ENCODE assay signal across 34 cellular contexts in genomic region chr15:83504365-83504764, GRCh38. TPM values are rescaled to one million over a fixed set of nuclear protein-coding genes. Genes with fewer than 3 reads are reported as not detected.
DNase-seq lines count a peak whose midpoint lies in the region; ATAC-seq, FAIRE-seq and TF ChIP-seq lines count a peak whose summit lies in the region.
"Had no signal": no experiment of that assay in that cellular context is flagged by ENCODE, and none has a peak within 500 bp of the region (broad histone marks: within the 10 kb centered on the region; RNA-seq: fewer than 3 reads in every experiment).

No MANE protein-coding gene starts in this region.

- TF ChIP-seq EP300 in A549 (IDR thresholded peaks at IDR 0.05): no peak

- TF ChIP-seq RAD21 in A549 (conservative IDR thresholded peaks at IDR 0.05 in 1 of 2, IDR thresholded peaks at IDR 0.05 in 1 of 2): no peak

- no peak overlapping the region for H3K4me3 Mint-ChIP-seq in WTC11
- no peak overlapping the region for H3K4me3 Mint-ChIP-seq in activated naive CD8-positive, alpha-beta T cell treated with anti-CD3 and anti-CD28 coated beads, Interleukin-2, amount 50 U/mL, for 24 hours
- H3K4me3 Mint-ChIP-seq: activated CD8-positive, alpha-beta T cell treated with anti-CD3 and anti-CD28 coated beads for 36 hours; activated naive CD8-positive, alpha-beta T cell; CD4-positive, alpha-beta T cell; mesothelial cell of epicardium; naive thymus-derived CD4-positive, alpha-beta T cell; stimulated activated naive CD8-positive, alpha-beta T cell treated with anti-CD3 and anti-CD28 coated beads, Interleukin-15, amount 100 ng/mL, for 72 hours had no signal

- no peak overlapping the region for H3K27ac Mint-ChIP-seq in WTC11
- H3K27ac Mint-ChIP-seq in activated naive CD8-positive, alpha-beta T cell treated with anti-CD3 and anti-CD28 coated beads, Interleukin-2, amount 50 U/mL, for 24 hours: no peak overlapping the region
- H3K27ac Mint-ChIP-seq: activated CD8-positive, alpha-beta T cell treated with anti-CD3 and anti-CD28 coated beads for 36 hours; activated naive CD8-positive, alpha-beta T cell; activated T-helper 2 cell treated with anti-CD3 and anti-CD28 coated beads, Interferon-gamma antibody, Interleukin-2, Interleukin-4, amounts not matched to agents 10 μg/mL and 5 μg/mL and 100 μg/mL, durations not matched to agents 14 hours and 24 hours and 36 hours; CD4-positive, alpha-beta T cell; mesothelial cell of epicardium; naive thymus-derived CD4-positive, alpha-beta T cell had no signal

- H3K4me1 Mint-ChIP-seq in WTC11: peaks cover 11% of the 10 kb centered on the region
- H3K4me1 Mint-ChIP-seq in activated naive CD8-positive, alpha-beta T cell treated with anti-CD3 and anti-CD28 coated beads, Interleukin-2, amount 50 U/mL, for 24 hours: no peaks in the 10 kb centered on the region
- H3K4me1 Mint-ChIP-seq: mesothelial cell of epicardium; stimulated activated naive CD8-positive, alpha-beta T cell treated with anti-CD3 and anti-CD28 coated beads, Interleukin-15, amount 100 ng/mL, for 72 hours had no signal

- no peak overlapping the region for H3K4me3 ChIP-seq in A549
- H3K4me3 ChIP-seq: HAP-1, Peyer's patch, tibial artery had no signal

- 46% methylated on average over 4 of the region's 4 CpGs for WGBS in A549 (ENCODE audit: missing lambda C conversion rate)

- H3K4me2 ChIP-seq in A549: no peak overlapping the region

- H3K4me1 ChIP-seq in A549: no peaks in the 10 kb centered on the region
- H3K4me1 ChIP-seq: Peyer's patch, tibial artery had no signal

- H3K27me3 Mint-ChIP-seq in WTC11 (ENCODE audit: low read depth): no peaks in the 10 kb centered on the region
- H3K27me3 Mint-ChIP-seq in activated naive CD8-positive, alpha-beta T cell treated with anti-CD3 and anti-CD28 coated beads, Interleukin-2, amount 50 U/mL, for 24 hours: peaks cover 2% of the 10 kb centered on the region
- H3K27me3 Mint-ChIP-seq: activated CD8-positive, alpha-beta T cell treated with anti-CD3 and anti-CD28 coated beads for 36 hours; activated naive CD8-positive, alpha-beta T cell; CD4-positive, alpha-beta T cell; stimulated activated naive CD8-positive, alpha-beta T cell treated with anti-CD3 and anti-CD28 coated beads, Interleukin-15, amount 100 ng/mL, for 72 hours had no signal

- no peak for TF ChIP-seq POLR2A in A549 (IDR thresholded peaks at IDR 0.05; ENCODE audit: low read length)

- no peaks in the 10 kb centered on the region for H3K9me3 Mint-ChIP-seq in WTC11
- H3K9me3 Mint-ChIP-seq in activated naive CD8-positive, alpha-beta T cell treated with anti-CD3 and anti-CD28 coated beads, Interleukin-2, amount 50 U/mL, for 24 hours: no peaks in the 10 kb centered on the region
- H3K9me3 Mint-ChIP-seq: activated CD8-positive, alpha-beta T cell treated with anti-CD3 and anti-CD28 coated beads for 36 hours; activated T-helper 2 cell treated with anti-CD3 and anti-CD28 coated beads, Interferon-gamma antibody, Interleukin-2, Interleukin-4, amounts not matched to agents 10 μg/mL and 5 μg/mL and 100 μg/mL, durations not matched to agents 14 hours and 24 hours and 36 hours; CD4-positive, alpha-beta T cell; mesothelial cell of epicardium; stimulated activated naive CD8-positive, alpha-beta T cell treated with anti-CD3 and anti-CD28 coated beads, Interleukin-15, amount 100 ng/mL, for 72 hours had no signal

- POLR2A ChIA-PET in A549 (lab: Yijun Ruan, JAX): no interaction called here
- POLR2A ChIA-PET in WTC11 (lab: Charles Lee): interaction anchor here (0.6 kb wide), 1 partner anchor 52 kb away, joined by 3 read pairs; no protein-coding TSS in a partner anchor

- DNase-seq in A549 (ENCODE audit: low read depth in 1 of 2, low spot score in 1 of 2): no peak
- DNase-seq in HS-27A (ENCODE audit: low read depth): peak; percentile 7
- DNase-seq in WTC11 (ENCODE audit: low spot score): no peak
- peak; percentile 3 for DNase-seq in iris pigment epithelial cell (ENCODE audit: low read depth)
- DNase-seq in T-helper 1 cell: no peak
- DNase-seq in activated naive CD8-positive, alpha-beta T cell treated with anti-CD3 and anti-CD28 coated beads, Interleukin-2, amount 50 U/mL, for 24 hours: no peak
- DNase-seq in activated effector memory CD4-positive, alpha-beta T cell treated with anti-CD3 and anti-CD28 coated beads, Interleukin-2, amount 50 U/mL, for 16 hours: no peak
- DNase-seq in T-helper 9 cell: no peak
- DNase-seq: activated CD4-positive, CD25-positive, alpha-beta regulatory T cell treated with anti-CD3 and anti-CD28 coated beads, Interleukin-2, amount 50 U/mL, for 72 hours; activated CD8-positive, alpha-beta T cell treated with anti-CD3 and anti-CD28 coated beads for 36 hours; AML-193; CD4-positive, alpha-beta T cell; dermis blood vessel endothelial cell; naive thymus-derived CD4-positive, alpha-beta T cell; NCI-H1694; NCI-H524; NK-92 treated with Interleukin-12 subunit alpha and Interleukin-12 subunit beta, amount 100 ng/mL, for 24 hours; Peyer's patch; small intestine; stimulated activated CD4-positive, alpha-beta T cell treated with anti-CD3 and anti-CD28 coated beads, Interleukin-1b, Interleukin-23, amount 100 ng/mL, for 48 hours; stimulated activated CD8-positive, alpha-beta memory T cell treated with anti-CD3 and anti-CD28 coated beads, Interleukin-4, amount 100 ng/mL, for 48 hours; stimulated activated naive CD8-positive, alpha-beta T cell treated with anti-CD3 and anti-CD28 coated beads, Interleukin-15, amount 100 ng/mL, for 72 hours; tibial artery had no signal

- FAIRE-seq in A549 (lab: Jason Lieb, UNC): no peak
- FAIRE-seq: astrocyte, D721Med, small intestine, TTC549 had no signal

- ATAC-seq in A549 (peak; percentile 43 to 66; a peak in 3 of 6 replicates), WTC11 (peak; percentile 47)
- ATAC-seq in activated naive CD8-positive, alpha-beta T cell treated with anti-CD3 and anti-CD28 coated beads, Interleukin-2, amount 50 U/mL, for 24 hours: no peak
- ATAC-seq: activated CD8-positive, alpha-beta T cell treated with anti-CD3 and anti-CD28 coated beads for 36 hours; naive thymus-derived CD4-positive, alpha-beta T cell; stimulated activated naive CD8-positive, alpha-beta T cell treated with anti-CD3 and anti-CD28 coated beads, Interleukin-15, amount 100 ng/mL, for 72 hours had no signal

- CTCF ChIA-PET in A549 (lab: Yijun Ruan, JAX) (interaction anchor here (2.1 kb wide), 1 partner anchor 66 kb away, joined by 6 read pairs; no protein-coding TSS in a partner anchor), WTC11 (lab: Charles Lee) (no interaction called here)

- no peaks in the 10 kb centered on the region; the same call in 2 of the 3 replicates for H3K9me3 ChIP-seq in A549
- H3K9me3 ChIP-seq: HAP-1, Peyer's patch, tibial artery had no signal

- H3K27ac ChIP-seq in A549: no peak overlapping the region
- H3K27ac ChIP-seq: Peyer's patch, tibial artery had no signal

- TF ChIP-seq CTCF in A549 (IDR thresholded peaks at IDR 0.05) (no peak), WTC11 (IDR thresholded peaks at IDR 0.05) (no peak)

- no peaks in the 10 kb centered on the region for H3K36me3 Mint-ChIP-seq in WTC11
- H3K36me3 Mint-ChIP-seq in activated naive CD8-positive, alpha-beta T cell treated with anti-CD3 and anti-CD28 coated beads, Interleukin-2, amount 50 U/mL, for 24 hours (ENCODE audit: low read depth): no peaks in the 10 kb centered on the region
- H3K36me3 Mint-ChIP-seq: mesothelial cell of epicardium; naive thymus-derived CD4-positive, alpha-beta T cell had no signal

TF ChIP-seq in A549, 52 proteins besides CTCF, POLR2A, EP300 and RAD21 (continues in another document):
- TF ChIP-seq RNF2 (IDR thresholded peaks at IDR 0.05; ENCODE audit: borderline replicate concordance, low read depth): no peak
- no peak for TF ChIP-seq TFCP2L1 (CRISPR knock-in tag; IDR thresholded peaks at IDR 0.05)
- TF ChIP-seq MYC (IDR thresholded peaks at IDR 0.05; ENCODE audit: borderline replicate concordance, low read length): no peak
- no peak for TF ChIP-seq JUNB (IDR thresholded peaks at IDR 0.05)
- no peak for TF ChIP-seq FOXS1 (CRISPR knock-in tag; IDR thresholded peaks at IDR 0.05)
- TF ChIP-seq ZFP36 (IDR thresholded peaks at IDR 0.05; ENCODE audit: borderline replicate concordance, partially characterized antibody): no peak

TF ChIP-seq in WTC11, 78 proteins besides CTCF, POLR2A, EP300 and RAD21:
- peak; percentile 51; the same call in 1 of the 2 replicates for TF ChIP-seq PRDM15 (CRISPR knock-in tag; IDR thresholded peaks at IDR 0.05)
- no peak for TF ChIP-seq ZNF423 (CRISPR knock-in tag; IDR thresholded peaks at IDR 0.05)

RNA-seq across cellular contexts. Expression of gene SH3GL3, which starts 57.2 kb away (rescaled TPM):
- polyA plus RNA-seq in A549 (2011; rRNA removed): 0.19 TPM in 1 of 2 replicates, not detected in the other
- 0.05 and 0.08 TPM in 2 replicates for polyA plus RNA-seq in A549 (2012; cell fraction: cytosol; rRNA removed)
- polyA plus RNA-seq in A549 (2012; cell fraction: nucleus; rRNA removed): not detected in 2 replicates
- polyA plus RNA-seq in A549 (2017; fragmentation: RNase III; extraction: RNeasy Plus Mini Kit Qiagen cat#74134 plus additional on column Dnase treatment): 0.21 to 0.37 TPM (median 0.22 TPM) in 3 replicates
- polyA minus RNA-seq in A549 (2011; rRNA and poly(A)+ RNA removed): not detected in 2 replicates
- 7.8 to 9.2 TPM (median 8.0 TPM) in 3 replicates for total RNA-seq in WTC11 (2021)
- total RNA-seq: A172; activated CD8-positive, alpha-beta T cell treated with anti-CD3 and anti-CD28 coated beads for 36 hours; CD4-positive, alpha-beta T cell; dermis blood vessel endothelial cell; naive thymus-derived CD4-positive, alpha-beta T cell; Peyer's patch; SK-MEL-5; T-helper 1 cell treated with Interleukin-12 subunit alpha and Interleukin-12 subunit beta and Interleukin-4 antibody, amounts not matched to agents 30 ng/mL and 1 ng/mL, for 36 hours had no signal
- polyA plus RNA-seq: liver; naive thymus-derived CD4-positive, alpha-beta T cell had no signal

Comparison
In these comparisons a context has a peak if more than half of its experiments do, and no peak if none do; other contexts are left out.
1. DNase-seq: peak in HS-27A (single experiment) and iris pigment epithelial cell (single experiment); none in A549 (0 of 2), WTC11 (single experiment), T-helper 1 cell (0 of 5), activated naive CD8-positive, alpha-beta T cell treated with anti-CD3 and anti-CD28 coated beads, Interleukin-2, amount 50 U/mL, for 24 hours (single experiment), activated effector memory CD4-positive, alpha-beta T cell treated with anti-CD3 and anti-CD28 coated beads, Interleukin-2, amount 50 U/mL, for 16 hours (single experiment) and T-helper 9 cell (single experiment).